Comparison of ENCODE assay signal across 23 cellular contexts in the genomic region with DNA sequence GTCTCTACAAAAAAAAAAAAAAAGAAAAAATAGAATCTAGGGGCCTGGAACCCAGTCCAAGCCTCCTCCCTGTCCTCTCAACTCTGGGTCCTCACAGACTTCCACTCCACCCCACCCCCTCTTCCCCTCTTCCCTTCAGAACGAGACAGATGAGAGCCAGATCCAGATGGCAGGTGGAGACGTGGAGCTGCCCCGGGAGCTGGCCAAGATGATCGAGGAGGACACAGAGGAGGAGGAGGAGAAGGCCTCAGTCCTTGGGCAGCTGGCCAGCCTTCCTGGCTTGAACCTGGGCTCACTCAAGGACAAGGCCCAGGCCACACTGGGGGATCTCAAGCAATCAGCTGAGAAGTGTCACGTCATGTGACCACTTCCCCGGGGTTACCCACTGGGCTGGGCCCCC. TPM values are rescaled to one million over a fixed set of nuclear protein-coding genes. Genes with fewer than 3 reads are reported as not detected.
DNase-seq lines count a peak whose midpoint lies in the region; ATAC-seq, FAIRE-seq and TF ChIP-seq lines count a peak whose summit lies in the region.
"Had no signal": no experiment of that assay in that cellular context is flagged by ENCODE, and none has a peak within 500 bp of the region (broad histone marks: within the 10 kb centered on the region; RNA-seq: fewer than 3 reads in every experiment).

No MANE protein-coding gene starts in this region.

- no peak for TF ChIP-seq RAD21 in K562 (CRISPR knock-in tag; conservative IDR thresholded peaks at IDR 0.05 in 1 of 2, IDR thresholded peaks at IDR 0.05 in 1 of 2)

- H3K79me2 ChIP-seq in Karpas-422 (ENCODE audit: low read length): no peaks in the 10 kb centered on the region
- no peaks in the 10 kb centered on the region for H3K79me2 ChIP-seq in K562 (ENCODE audit: control insufficient read depth, insufficient read depth, low read length)

- H3K9me2 ChIP-seq in Karpas-422 (replicated peaks; ENCODE audit: insufficient read depth, low read length): no peaks in the 10 kb centered on the region

- TF ChIP-seq CTCF in K562 (IDR thresholded peaks at IDR 0.05 in 2 of 3, conservative IDR thresholded peaks at IDR 0.05 in 1 of 3; ENCODE audit: insufficient read depth in 2 of 3, low read depth in 1 of 3, low read length in 3 of 3): no peak

- H3K27me3 ChIP-seq in Karpas-422 (ENCODE audit: low read length) (no peaks in the 10 kb centered on the region), K562 (ENCODE audit: control insufficient read depth in 2 of 2, insufficient read depth in 2 of 2, low read length in 2 of 2) (peaks cover 18 to 45% of the 10 kb centered on the region in 2 experiments; a peak in 4 of 5 replicates)

- CTCF ChIA-PET in K562 (lab: Yijun Ruan, JAX; ENCODE audit: low intra/inter-chr PET ratio): no interaction called here

- in situ Hi-C loops in G401 (cut with HindIII; ENCODE audit: low sequenced_read_pairs) (no loop called here), K562 (cut with MboI) (no loop called here)

- FAIRE-seq in K562 (lab: Jason Lieb, UNC): no peak

- WGBS in K562 (ENCODE audit: insufficient coverage, low coverage, missing lambda C conversion rate): 5% methylated on average over 5 of the region's 6 CpGs

- BruUV-seq in K562 (replicated peaks; lab: Mats Ljungman, UMichigan): no TSS peak

- H2AFZ ChIP-seq in Karpas-422 (ENCODE audit: low read length) (no peak overlapping the region), K562 (ENCODE audit: low read depth, low read length) (no peak overlapping the region)

- peak; percentile 27 for DNase-seq in G401 (ENCODE audit: low spot score)
- DNase-seq in Karpas-422: no peak
- no peak for DNase-seq in K562 (ENCODE audit: extremely low read depth in 1 of 4, low spot score in 3 of 4)
- DNase-seq in effector CD4-positive, alpha-beta T cell: no peak
- DNase-seq in HCEC 1CT: no peak
- DNase-seq: DMS79, H7, MV-4-11, NCI-H1105 treated with DMSO at 0.1 percent for 48 hours, NCI-H2029 treated with DMSO at 0.1 percent for 48 hours, NCI-H2171, NCI-H345, NCI-H69, SHP77 treated with DMSO at 0.1 percent for 48 hours, SW 1271 had no signal

- no peak for ATAC-seq in K562
- ATAC-seq: A549 had no signal

- H3K36me3 ChIP-seq in Karpas-422 (ENCODE audit: insufficient read depth, low read length): no peaks in the 10 kb centered on the region
- no peaks in the 10 kb centered on the region for H3K36me3 ChIP-seq in K562 (ENCODE audit: control insufficient read depth, insufficient read depth, low read length)

- intact Hi-C loops in K562 (cut with micrococcal nuclease): no loop called here

- POLR2A ChIA-PET in K562 (lab: Yijun Ruan, JAX): interaction anchor here (0.9 kb wide), 1 partner anchor 14 kb away, joined by 4 read pairs; no protein-coding TSS in a partner anchor

- H3K27ac ChIP-seq in Karpas-422 (ENCODE audit: low read length): peak overlapping the region; percentile 96
- no peak overlapping the region for H3K27ac ChIP-seq in K562 (ENCODE audit: extremely low read depth, low read depth, low read length)
- H3K27ac ChIP-seq: A549, HL-60, RWPE1, SK-N-MC had no signal

- H3K9ac ChIP-seq in Karpas-422 (ENCODE audit: low read length) (0 out of 2 replicates have a peak overlapping the region, but pooled peaks have one; percentile 71), K562 (ENCODE audit: insufficient read depth in 1 of 2, low read depth in 2 of 2, low read length in 2 of 2) (no peak overlapping the region)

- H3K4me1 ChIP-seq in Karpas-422 (ENCODE audit: low read length): peaks cover 76% of the 10 kb centered on the region
- H3K4me1 ChIP-seq in K562 (replicated peaks in 1 of 2; ENCODE audit: control insufficient read depth in 2 of 2, insufficient read depth in 2 of 2, low read length in 2 of 2): peaks cover 0 to 17% of the 10 kb centered on the region in 2 experiments; a peak in 2 of 5 replicates

- TF ChIP-seq POLR2A in K562 (conservative IDR thresholded peaks at IDR 0.05): no peak

- H4K20me1 ChIP-seq in Karpas-422 (ENCODE audit: insufficient read depth, low read depth, low read length) (no peaks in the 10 kb centered on the region), K562 (replicated peaks; ENCODE audit: control insufficient read depth, insufficient read depth, low read length) (peaks cover 13% of the 10 kb centered on the region; the same call in 1 of the 2 replicates)

- no peak overlapping the region for H3K4me2 ChIP-seq in Karpas-422 (ENCODE audit: low read depth, low read length, poor library complexity, severe bottlenecking)
- H3K4me2 ChIP-seq in K562 (ENCODE audit: insufficient read depth, low read length): no peak overlapping the region
- H3K4me2 ChIP-seq: A549 had no signal

- no peak overlapping the region for H3K4me3 ChIP-seq in Karpas-422 (ENCODE audit: low read length)
- H3K4me3 ChIP-seq in K562: no peak overlapping the region
- H3K4me3 ChIP-seq: A549, SK-N-MC had no signal

- no peaks in the 10 kb centered on the region for H3K9me3 ChIP-seq in Karpas-422 (ENCODE audit: low read length)
- no peaks in the 10 kb centered on the region for H3K9me3 ChIP-seq in K562 (replicated peaks; ENCODE audit: control insufficient read depth, insufficient read depth, low read depth, low read length)
- H3K9me3 ChIP-seq: A549 had no signal

- no peak for TF ChIP-seq EP300 in K562 (IDR thresholded peaks at IDR 0.05; ENCODE audit: low read length)

- no peaks in the 10 kb centered on the region for H3K9me1 ChIP-seq in K562 (ENCODE audit: control insufficient read depth, insufficient read depth, low read length)

RNA-seq across cellular contexts. Expression of a gene that starts 3.6 kb away (rescaled TPM):
- not detected in 2 replicates for total RNA-seq in G401 (2014; rRNA removed; shearing (Covaris generic))
- total RNA-seq in Karpas-422 (2014; rRNA removed; shearing (Covaris generic); ENCODE audit: low replicate concordance): 5.2 and 7.3 TPM in 2 replicates
- total RNA-seq in K562 (2011; cell fraction: chromatin; rRNA removed; ENCODE audit: low replicate concordance): not detected in 2 replicates
- not detected in 2 replicates for total RNA-seq in K562 (2011; cell fraction: nucleolus; rRNA removed)
- not detected in 2 replicates for total RNA-seq in K562 (2011; cell fraction: nucleoplasm; rRNA removed)
- total RNA-seq in K562 (2014; rRNA removed): not detected in 2 replicates
- not detected in 2 replicates for total RNA-seq in K562 (2014; rRNA removed; fragmentation: Illumina TruSeq; extraction: Trizol)
- not detected in 2 replicates for total RNA-seq in K562 (2015; rRNA removed; fragmentation: Illumina TruSeq; extraction: Trizol)
- total RNA-seq in K562 (2021): not detected in 2 replicates
- polyA plus RNA-seq in K562 (2011; rRNA removed): not detected in 2 replicates
- 0.04 TPM in 1 of 2 replicates, not detected in the other for polyA plus RNA-seq in K562 (2011; cell fraction: cytosol; rRNA removed)
- 0.04 TPM in 1 of 2 replicates, not detected in the other for polyA plus RNA-seq in K562 (2011; cell fraction: nucleus; rRNA removed)
- polyA plus RNA-seq in K562 (2012): not detected in 2 replicates
- polyA plus RNA-seq in K562 (2014; fragmentation: Illumina TruSeq; extraction: Trizol): not detected in 2 replicates
- polyA plus RNA-seq in K562 (2014; fragmentation: Nextera tagmentation; extraction: Ambion mirVana): not detected
- polyA plus RNA-seq in K562 (2014; rRNA removed): not detected in 2 replicates
- not detected in 2 replicates for polyA minus RNA-seq in K562 (2011; rRNA and poly(A)+ RNA removed)
- not detected in 2 replicates for polyA minus RNA-seq in K562 (2011; cell fraction: cytosol; rRNA and poly(A)+ RNA removed)
- not detected in 2 replicates for polyA minus RNA-seq in K562 (2011; cell fraction: nucleus; rRNA and poly(A)+ RNA removed)
- total RNA-seq: B cell, M059J had no signal
- polyA plus RNA-seq: A549, CD14-positive monocyte had no signal

RNA-seq across cellular contexts. Expression of a gene that starts 13.0 kb away (rescaled TPM):
- 32.1 and 40.9 TPM in 2 replicates for total RNA-seq in G401 (2014; rRNA removed; shearing (Covaris generic))
- 87.3 and 89.6 TPM in 2 replicates for total RNA-seq in Karpas-422 (2014; rRNA removed; shearing (Covaris generic); ENCODE audit: low replicate concordance)
- 107 and 242 TPM in 2 replicates for total RNA-seq in K562 (2011; cell fraction: chromatin; rRNA removed; ENCODE audit: low replicate concordance)
- 124 and 125 TPM in 2 replicates for total RNA-seq in K562 (2011; cell fraction: nucleolus; rRNA removed)
- 82.4 and 89.4 TPM in 2 replicates for total RNA-seq in K562 (2011; cell fraction: nucleoplasm; rRNA removed)
- 34.9 and 35.9 TPM in 2 replicates for total RNA-seq in K562 (2014; rRNA removed)
- 18.2 and 19.3 TPM in 2 replicates for total RNA-seq in K562 (2014; rRNA removed; fragmentation: Illumina TruSeq; extraction: Trizol)
- total RNA-seq in K562 (2015; rRNA removed; fragmentation: Illumina TruSeq; extraction: Trizol): 24.9 and 25.5 TPM in 2 replicates
- 36.9 and 38.3 TPM in 2 replicates for total RNA-seq in K562 (2021)
- polyA plus RNA-seq in K562 (2011; rRNA removed): 61.5 and 68.0 TPM in 2 replicates
- 45.9 and 75.1 TPM in 2 replicates for polyA plus RNA-seq in K562 (2011; cell fraction: cytosol; rRNA removed)
- polyA plus RNA-seq in K562 (2011; cell fraction: nucleus; rRNA removed): 426 and 551 TPM in 2 replicates
- 42.4 and 44.3 TPM in 2 replicates for polyA plus RNA-seq in K562 (2012)
- 43.2 and 49.7 TPM in 2 replicates for polyA plus RNA-seq in K562 (2014; fragmentation: Illumina TruSeq; extraction: Trizol)
- under 1 TPM; 0.68 to 0.88 TPM for polyA plus RNA-seq in K562 (2014; fragmentation: Nextera tagmentation; extraction: Ambion mirVana)
- polyA plus RNA-seq in K562 (2014; rRNA removed): 60.9 and 62.5 TPM in 2 replicates
- polyA minus RNA-seq in K562 (2011; rRNA and poly(A)+ RNA removed): 23.1 and 27.7 TPM in 2 replicates
- polyA minus RNA-seq in K562 (2011; cell fraction: cytosol; rRNA and poly(A)+ RNA removed): 13.6 and 16.5 TPM in 2 replicates
- 38.5 and 48.7 TPM in 2 replicates for polyA minus RNA-seq in K562 (2011; cell fraction: nucleus; rRNA and poly(A)+ RNA removed)

RNA-seq across cellular contexts. Expression of a gene that starts 17.4 kb away (rescaled TPM):
- not detected in 2 replicates for total RNA-seq in G401 (2014; rRNA removed; shearing (Covaris generic))
- total RNA-seq in Karpas-422 (2014; rRNA removed; shearing (Covaris generic); ENCODE audit: low replicate concordance): 3.3 and 4.3 TPM in 2 replicates
- not detected in 2 replicates for total RNA-seq in K562 (2011; cell fraction: chromatin; rRNA removed; ENCODE audit: low replicate concordance)
- total RNA-seq in K562 (2011; cell fraction: nucleolus; rRNA removed): 0.17 TPM in 1 of 2 replicates, not detected in the other
- total RNA-seq in K562 (2011; cell fraction: nucleoplasm; rRNA removed): not detected in 2 replicates
- total RNA-seq in K562 (2014; rRNA removed): not detected in 2 replicates
- not detected in 2 replicates for total RNA-seq in K562 (2014; rRNA removed; fragmentation: Illumina TruSeq; extraction: Trizol)
- not detected in 2 replicates for total RNA-seq in K562 (2015; rRNA removed; fragmentation: Illumina TruSeq; extraction: Trizol)
- total RNA-seq in K562 (2021): not detected in 2 replicates
- not detected in 2 replicates for polyA plus RNA-seq in K562 (2011; rRNA removed)
- not detected in 2 replicates for polyA plus RNA-seq in K562 (2011; cell fraction: cytosol; rRNA removed)
- not detected in 2 replicates for polyA plus RNA-seq in K562 (2011; cell fraction: nucleus; rRNA removed)
- polyA plus RNA-seq in K562 (2012): not detected in 2 replicates
- polyA plus RNA-seq in K562 (2014; fragmentation: Illumina TruSeq; extraction: Trizol): not detected in 2 replicates
- polyA plus RNA-seq in K562 (2014; fragmentation: Nextera tagmentation; extraction: Ambion mirVana): not detected
- polyA plus RNA-seq in K562 (2014; rRNA removed): not detected in 2 replicates
- not detected in 2 replicates for polyA minus RNA-seq in K562 (2011; rRNA and poly(A)+ RNA removed)
- not detected in 2 replicates for polyA minus RNA-seq in K562 (2011; cell fraction: cytosol; rRNA and poly(A)+ RNA removed)
- polyA minus RNA-seq in K562 (2011; cell fraction: nucleus; rRNA and poly(A)+ RNA removed): not detected in 2 replicates
- total RNA-seq: H7, HT-29, M059J had no signal
- polyA plus RNA-seq: A549, CD14-positive monocyte had no signal

RNA-seq across cellular contexts. Expression of a gene that starts 43.2 kb away (rescaled TPM):
- total RNA-seq in G401 (2014; rRNA removed; shearing (Covaris generic)): 7.6 and 13.2 TPM in 2 replicates
- total RNA-seq in Karpas-422 (2014; rRNA removed; shearing (Covaris generic); ENCODE audit: low replicate concordance): 37.1 and 54.9 TPM in 2 replicates
- 69.8 and 124 TPM in 2 replicates for total RNA-seq in K562 (2011; cell fraction: chromatin; rRNA removed; ENCODE audit: low replicate concordance)
- 114 and 116 TPM in 2 replicates for total RNA-seq in K562 (2011; cell fraction: nucleolus; rRNA removed)
- 109 and 111 TPM in 2 replicates for total RNA-seq in K562 (2011; cell fraction: nucleoplasm; rRNA removed)
- total RNA-seq in K562 (2014; rRNA removed): 15.2 and 23.5 TPM in 2 replicates
- 16.0 and 17.0 TPM in 2 replicates for total RNA-seq in K562 (2014; rRNA removed; fragmentation: Illumina TruSeq; extraction: Trizol)
- total RNA-seq in K562 (2015; rRNA removed; fragmentation: Illumina TruSeq; extraction: Trizol): 20.0 and 20.1 TPM in 2 replicates
- 40.9 and 44.6 TPM in 2 replicates for total RNA-seq in K562 (2021)
- polyA plus RNA-seq in K562 (2011; rRNA removed): 40.2 and 90.8 TPM in 2 replicates
- 101 and 104 TPM in 2 replicates for polyA plus RNA-seq in K562 (2011; cell fraction: cytosol; rRNA removed)
- 78.5 and 87.1 TPM in 2 replicates for polyA plus RNA-seq in K562 (2011; cell fraction: nucleus; rRNA removed)
- 44.8 and 53.4 TPM in 2 replicates for polyA plus RNA-seq in K562 (2012)
- polyA plus RNA-seq in K562 (2014; fragmentation: Illumina TruSeq; extraction: Trizol): 53.7 and 61.1 TPM in 2 replicates
- 10 to 100 TPM in 1 of 2 experiments, 1 to 10 TPM in 1; 5.9 to 11.2 TPM for polyA plus RNA-seq in K562 (2014; fragmentation: Nextera tagmentation; extraction: Ambion mirVana)
- 28.1 and 40.0 TPM in 2 replicates for polyA plus RNA-seq in K562 (2014; rRNA removed)
- 44.2 and 47.1 TPM in 2 replicates for polyA minus RNA-seq in K562 (2011; rRNA and poly(A)+ RNA removed)
- 29.1 and 32.0 TPM in 2 replicates for polyA minus RNA-seq in K562 (2011; cell fraction: cytosol; rRNA and poly(A)+ RNA removed)
- polyA minus RNA-seq in K562 (2011; cell fraction: nucleus; rRNA and poly(A)+ RNA removed): 20.1 and 28.2 TPM in 2 replicates

RNA-seq across cellular contexts. Expression of a gene that starts 48.1 kb away (rescaled TPM):
- total RNA-seq in G401 (2014; rRNA removed; shearing (Covaris generic)): 27.8 and 31.3 TPM in 2 replicates
- total RNA-seq in Karpas-422 (2014; rRNA removed; shearing (Covaris generic); ENCODE audit: low replicate concordance): 172 and 306 TPM in 2 replicates
- 52.2 and 176 TPM in 2 replicates for total RNA-seq in K562 (2011; cell fraction: chromatin; rRNA removed; ENCODE audit: low replicate concordance)
- total RNA-seq in K562 (2011; cell fraction: nucleolus; rRNA removed): 117 and 118 TPM in 2 replicates
- 62.6 and 63.9 TPM in 2 replicates for total RNA-seq in K562 (2011; cell fraction: nucleoplasm; rRNA removed)
- 22.7 and 25.4 TPM in 2 replicates for total RNA-seq in K562 (2014; rRNA removed)
- 9.2 and 13.8 TPM in 2 replicates for total RNA-seq in K562 (2014; rRNA removed; fragmentation: Illumina TruSeq; extraction: Trizol)
- 22.5 and 24.8 TPM in 2 replicates for total RNA-seq in K562 (2015; rRNA removed; fragmentation: Illumina TruSeq; extraction: Trizol)
- total RNA-seq in K562 (2021): 108 and 112 TPM in 2 replicates
- polyA plus RNA-seq in K562 (2011; rRNA removed): 17.2 and 21.5 TPM in 2 replicates
- 16.6 and 23.4 TPM in 2 replicates for polyA plus RNA-seq in K562 (2011; cell fraction: cytosol; rRNA removed)
- polyA plus RNA-seq in K562 (2011; cell fraction: nucleus; rRNA removed): 82.8 and 107 TPM in 2 replicates
- polyA plus RNA-seq in K562 (2012): 62.3 and 74.3 TPM in 2 replicates
- polyA plus RNA-seq in K562 (2014; fragmentation: Illumina TruSeq; extraction: Trizol): 63.0 and 74.3 TPM in 2 replicates
- polyA plus RNA-seq in K562 (2014; fragmentation: Nextera tagmentation; extraction: Ambion mirVana): 1 to 10 TPM; 1.5 to 2.4 TPM
- 32.6 and 41.5 TPM in 2 replicates for polyA plus RNA-seq in K562 (2014; rRNA removed)
- polyA minus RNA-seq in K562 (2011; rRNA and poly(A)+ RNA removed): 13.5 and 19.1 TPM in 2 replicates
- 39.6 and 42.3 TPM in 2 replicates for polyA minus RNA-seq in K562 (2011; cell fraction: cytosol; rRNA and poly(A)+ RNA removed)
- 24.8 and 30.3 TPM in 2 replicates for polyA minus RNA-seq in K562 (2011; cell fraction: nucleus; rRNA and poly(A)+ RNA removed)
